Comparison of ENCODE assay signal across 8 cellular contexts in genomic region chr1:206356310-206356709, GRCh38.
DNase-seq lines count a peak whose midpoint lies in the region; ATAC-seq lines count a peak whose summit lies in the region.
"Not testable (repeated sequence)": the region's sequence is repeated elsewhere in the genome, so short reads cannot be mapped to it uniquely, and the experiment has no call there.

No MANE protein-coding gene starts in this region.

- H3K4me3 ChIP-seq in right cardiac atrium (ENCODE audit: low read length): not testable (repeated sequence)

- H3K36me3 Mint-ChIP-seq in activated T-cell treated with anti-CD3 and anti-CD28 coated beads, Interleukin-2, amount 50 U/mL, for 72 hours (ENCODE audit: insufficient read depth in 2 of 2): not testable (repeated sequence)

- not testable (repeated sequence) for H3K9me3 ChIP-seq in right cardiac atrium (ENCODE audit: control insufficient read depth, low read length)

- peak overlapping the region; percentile 20 to 70 for H3K4me3 Mint-ChIP-seq in activated T-cell treated with anti-CD3 and anti-CD28 coated beads, Interleukin-2, amount 50 U/mL, for 72 hours

- not testable (repeated sequence) for H3K27me3 Mint-ChIP-seq in activated T-cell treated with anti-CD3 and anti-CD28 coated beads, Interleukin-2, amount 50 U/mL, for 72 hours (ENCODE audit: low read depth)

- H3K9me3 Mint-ChIP-seq in activated T-cell treated with anti-CD3 and anti-CD28 coated beads, Interleukin-2, amount 50 U/mL, for 72 hours: not testable (repeated sequence)

- H3K27me3 ChIP-seq in right cardiac atrium (ENCODE audit: control insufficient read depth, insufficient read depth): not testable (repeated sequence)

- intact Hi-C loops in right cardiac atrium (cut with DNase I): not testable (repeated sequence)

- H3K4me1 ChIP-seq in right cardiac atrium (ENCODE audit: control insufficient read depth, insufficient read depth, low read length): not testable (repeated sequence)

- in situ Hi-C loops in SK-MEL-5 (cut with HindIII; ENCODE audit: low pct_unique_long_range_greater_than_20kb, low sequenced_read_pairs): not testable (repeated sequence)

- ATAC-seq in GM21786 (IDR thresholded peaks at IDR 0.05; ENCODE audit: unreplicated experiment) (peak; percentile 53), HG03558 (IDR thresholded peaks at IDR 0.05; ENCODE audit: extremely low read depth, unreplicated experiment) (peak; percentile 41), right cardiac atrium (peak; percentile 40 to 73)
- peak; percentile 94 to 95 for ATAC-seq in activated T-cell treated with anti-CD3 and anti-CD28 coated beads, Interleukin-2, amount 50 U/mL, for 72 hours (replicated peaks in 1 of 2)

- H3K27ac Mint-ChIP-seq in activated T-cell treated with anti-CD3 and anti-CD28 coated beads, Interleukin-2, amount 50 U/mL, for 72 hours: peak overlapping the region; percentile 92

- not testable (repeated sequence) for H3K27ac ChIP-seq in right cardiac atrium (ENCODE audit: low read length)

- H3K4me1 Mint-ChIP-seq in activated T-cell treated with anti-CD3 and anti-CD28 coated beads, Interleukin-2, amount 50 U/mL, for 72 hours (ENCODE audit: low read depth): peaks cover 20% of the 10 kb centered on the region

- DNase-seq in ELR (ENCODE audit: low read depth): peak; percentile 56
- DNase-seq in SK-MEL-5 (ENCODE audit: low read depth, low spot score): peak; percentile 13
- peak; percentile 26 to 34 for DNase-seq in activated T-cell treated with anti-CD3 and anti-CD28 coated beads, Interleukin-2, amount 50 U/mL, for 72 hours
- peak; percentile 23 for DNase-seq in cerebellar cortex (ENCODE audit: low spot score)
- not testable (repeated sequence) for DNase-seq in right cardiac atrium
- peak; percentile 6 for DNase-seq in stimulated activated CD4-positive, alpha-beta T cell treated with anti-CD3 and anti-CD28 coated beads, Interleukin-15, amount 100 ng/mL, for 24 hours

Comparison
In these comparisons a context has a peak if more than half of its experiments do, and no peak if none do; other contexts are left out.
1. ATAC-seq: peak in every context shown above with its lines; median percentile 94 in activated T-cell treated with anti-CD3 and anti-CD28 coated beads, Interleukin-2, amount 50 U/mL, for 72 hours; 56 in right cardiac atrium; 53 in GM21786; 41 in HG03558.